ENCODE assay signal across 8 cellular contexts in genomic region chr19:54201172-54201701, GRCh38. TPM values are rescaled to one million over a fixed set of nuclear protein-coding genes. Genes with fewer than 3 reads are reported as not detected.
DNase-seq lines count a peak whose midpoint lies in the region; ATAC-seq and TF ChIP-seq lines count a peak whose summit lies in the region.

No MANE protein-coding gene starts in this region.

- no peaks in the 10 kb centered on the region for H3K27me3 ChIP-seq in adipocyte (replicated peaks; ENCODE audit: control insufficient read depth, insufficient read depth, low read length)
- no peaks in the 10 kb centered on the region for H3K27me3 ChIP-seq in kidney epithelial cell (ENCODE audit: control insufficient read depth, insufficient read depth, low read length)
- no peaks in the 10 kb centered on the region for H3K27me3 ChIP-seq in thoracic aorta (replicated peaks; ENCODE audit: insufficient read depth)

- peaks cover 48% of the 10 kb centered on the region for H3K4me1 ChIP-seq in adipocyte (ENCODE audit: control insufficient read depth, insufficient read depth, low read length)
- H3K4me1 ChIP-seq in thoracic aorta (ENCODE audit: control insufficient read depth in 1 of 2, low read depth in 2 of 2) = peaks cover 24 to 49% of the 10 kb centered on the region in 2 donors

- H3K4me3 Mint-ChIP-seq in activated CD8-positive, alpha-beta memory T cell treated with anti-CD3 and anti-CD28 coated beads, Interleukin-2, amount 10 ng/mL, durations not matched to agents 7 days and 5 days = peak overlapping the region; percentile 88

- CTCF ChIA-PET in activated CD8-positive, alpha-beta memory T cell treated with anti-CD3 and anti-CD28 coated beads, Interleukin-2, amount 10 ng/mL, durations not matched to agents 7 days and 5 days (lab: Charles Lee) = interaction anchor here (0.8 to 3.3 kb wide), 4 partner anchors 9 to 42 kb away, joined by 3 to 33 read pairs (median 6); partner anchors contain the start of genes LENG1, MBOAT7 and TSEN34

- no peak for ATAC-seq in activated CD8-positive, alpha-beta memory T cell treated with anti-CD3 and anti-CD28 coated beads, Interleukin-2, amount 10 ng/mL, durations not matched to agents 7 days and 5 days
- ATAC-seq in thoracic aorta (ENCODE audit: insufficient number of reproducible peaks, low FRiP score, low read depth) (no peak), HG03439 (IDR thresholded peaks at IDR 0.05; ENCODE audit: unreplicated experiment) (no peak)

- peak overlapping the region; percentile 87 to 91 for H3K27ac ChIP-seq in thoracic aorta

- DNase-seq in activated CD8-positive, alpha-beta memory T cell treated with anti-CD3 and anti-CD28 coated beads, Interleukin-2, amount 10 ng/mL, durations not matched to agents 7 days and 5 days = peak; percentile 55
- DNase-seq in activated CD8-positive, alpha-beta memory T cell treated with anti-CD3 and anti-CD28 coated beads, Interleukin-2, amount 50 U/mL, for 4 hours = no peak
- DNase-seq in adipocyte (ENCODE audit: low read depth) (no peak), kidney epithelial cell (ENCODE audit: low read depth) (no peak), thoracic aorta (ENCODE audit: low spot score) (no peak), NCI-H2029 treated with DMSO at 0.1 percent for 48 hours (lab: John Stamatoyannopoulos, UW) (no peak)
- no peak for DNase-seq in stimulated activated CD4-positive, alpha-beta T cell treated with anti-CD3 and anti-CD28 coated beads, Interleukin-4, amount 100 ng/mL, for 24 hours

- peak overlapping the region; percentile 90 for H3K9ac ChIP-seq in adipocyte (ENCODE audit: low read length)

- H3K4me3 ChIP-seq in adipocyte (ENCODE audit: low read length) (peak overlapping the region; percentile 95), kidney epithelial cell (ENCODE audit: low read depth, low read length) (peak overlapping the region; percentile 66), thoracic aorta (peak overlapping the region; percentile 82)

- H3K36me3 ChIP-seq in adipocyte (ENCODE audit: control insufficient read depth, insufficient read depth, low read length, severe bottlenecking) (peaks cover 46% of the 10 kb centered on the region), kidney epithelial cell (ENCODE audit: control insufficient read depth, insufficient read depth, low read length) (peaks cover 3% of the 10 kb centered on the region), thoracic aorta (peaks cover 31% of the 10 kb centered on the region)

- H3K36me3 Mint-ChIP-seq in activated CD8-positive, alpha-beta memory T cell treated with anti-CD3 and anti-CD28 coated beads, Interleukin-2, amount 10 ng/mL, durations not matched to agents 7 days and 5 days = peaks cover 52% of the 10 kb centered on the region

- peak overlapping the region; percentile 99 for H3K27ac Mint-ChIP-seq in activated CD8-positive, alpha-beta memory T cell treated with anti-CD3 and anti-CD28 coated beads, Interleukin-2, amount 10 ng/mL, durations not matched to agents 7 days and 5 days

- H3K9me3 ChIP-seq in adipocyte (ENCODE audit: control insufficient read depth, low read length) (no peaks in the 10 kb centered on the region), thoracic aorta (no peaks in the 10 kb centered on the region)

- no peaks in the 10 kb centered on the region for H3K9me3 Mint-ChIP-seq in activated CD8-positive, alpha-beta memory T cell treated with anti-CD3 and anti-CD28 coated beads, Interleukin-2, amount 10 ng/mL, durations not matched to agents 7 days and 5 days (ENCODE audit: low read depth)

- H3K4me1 Mint-ChIP-seq in activated CD8-positive, alpha-beta memory T cell treated with anti-CD3 and anti-CD28 coated beads, Interleukin-2, amount 10 ng/mL, durations not matched to agents 7 days and 5 days = peaks cover 50% of the 10 kb centered on the region

- TF ChIP-seq CTCF in kidney epithelial cell (IDR thresholded peaks at IDR 0.05; ENCODE audit: insufficient read depth, low read length, poor library complexity, severe bottlenecking) (no peak), thoracic aorta (IDR thresholded peaks at IDR 0.05) (no peak)

- H3K27me3 Mint-ChIP-seq in activated CD8-positive, alpha-beta memory T cell treated with anti-CD3 and anti-CD28 coated beads, Interleukin-2, amount 10 ng/mL, durations not matched to agents 7 days and 5 days = no peaks in the 10 kb centered on the region

RNA-seq across cellular contexts. Expression of gene RPS9, which starts 0.6 kb away (rescaled TPM):
- 1,000 to 10,000 TPM; 1,212 to 1,220 TPM for total RNA-seq in activated CD8-positive, alpha-beta memory T cell treated with anti-CD3 and anti-CD28 coated beads, Interleukin-2, amount 10 ng/mL, durations not matched to agents 7 days and 5 days
- total RNA-seq in kidney epithelial cell = 2,500 and 2,976 TPM in 2 replicates
- 1,000 to 10,000 TPM; 1,017 to 1,395 TPM for total RNA-seq in thoracic aorta

RNA-seq across cellular contexts. Expression of gene TSEN34, which starts 10.1 kb away (rescaled TPM):
- 10 to 100 TPM; 11.4 to 13.5 TPM for total RNA-seq in activated CD8-positive, alpha-beta memory T cell treated with anti-CD3 and anti-CD28 coated beads, Interleukin-2, amount 10 ng/mL, durations not matched to agents 7 days and 5 days
- total RNA-seq in kidney epithelial cell (108 and 146 TPM in 2 replicates), thoracic aorta (10 to 100 TPM; 38.5 to 60.7 TPM)

RNA-seq across cellular contexts. Expression of gene MBOAT7, which starts 11.9 kb away (rescaled TPM):
- total RNA-seq in activated CD8-positive, alpha-beta memory T cell treated with anti-CD3 and anti-CD28 coated beads, Interleukin-2, amount 10 ng/mL, durations not matched to agents 7 days and 5 days = 10 to 100 TPM; 54.7 to 76.3 TPM
- 107 and 111 TPM in 2 replicates for total RNA-seq in kidney epithelial cell
- 10 to 100 TPM; 46.0 to 61.1 TPM for total RNA-seq in thoracic aorta

RNA-seq across cellular contexts. Expression of gene LILRB3, which starts 21.6 kb away (rescaled TPM):
- total RNA-seq in activated CD8-positive, alpha-beta memory T cell treated with anti-CD3 and anti-CD28 coated beads, Interleukin-2, amount 10 ng/mL, durations not matched to agents 7 days and 5 days = under 1 TPM in 1 of 2 experiments, not detected in 1; 0.35 TPM
- total RNA-seq in kidney epithelial cell (0.50 TPM in 1 of 2 replicates, not detected in the other), thoracic aorta (10 to 100 TPM; 21.9 to 71.5 TPM)

RNA-seq across cellular contexts. Expression of gene TMC4, which starts 28.3 kb away (rescaled TPM):
- 1 to 10 TPM in 1 of 2 experiments, under 1 TPM in 1; 0.89 to 1.3 TPM for total RNA-seq in activated CD8-positive, alpha-beta memory T cell treated with anti-CD3 and anti-CD28 coated beads, Interleukin-2, amount 10 ng/mL, durations not matched to agents 7 days and 5 days
- 22.0 and 33.9 TPM in 2 replicates for total RNA-seq in kidney epithelial cell
- total RNA-seq in thoracic aorta = 1 to 10 TPM in 1 of 2 donors, under 1 TPM in 1; 0.41 to 7.8 TPM
